1 cellular context compared by ENCODE assay signal in genomic region chr1:154352581-154353459, GRCh38.
TF ChIP-seq lines count a peak whose summit lies in the region.

No MANE protein-coding gene starts in this region.

TF ChIP-seq in HepG2, 621 proteins besides CTCF, POLR2A, EP300 and RAD21 (continued from another document and continues in another):
- TF ChIP-seq THAP9 (CRISPR knock-in tag; IDR thresholded peaks at IDR 0.05; ENCODE audit: borderline replicate concordance) = 0 out of 2 replicates have a peak, but pooled peaks have one; percentile 17
- no peak for TF ChIP-seq HMGXB3 (CRISPR knock-in tag; IDR thresholded peaks at IDR 0.05; ENCODE audit: borderline replicate concordance)
- TF ChIP-seq GTF3A (CRISPR knock-in tag; conservative IDR thresholded peaks at IDR 0.05) = no peak
- TF ChIP-seq ZNF142 (CRISPR knock-in tag; IDR thresholded peaks at IDR 0.05) = 0 out of 2 replicates have a peak, but pooled peaks have one; percentile 28
- no peak for TF ChIP-seq MTERF4 (CRISPR knock-in tag; IDR thresholded peaks at IDR 0.05)
- TF ChIP-seq POLR2AphosphoS5 (IDR thresholded peaks at IDR 0.05; ENCODE audit: low read depth, low read length) = no peak
- TF ChIP-seq ZNF121 (CRISPR knock-in tag; IDR thresholded peaks at IDR 0.05) = peak; percentile 91
- TF ChIP-seq DRAP1 (CRISPR knock-in tag; IDR thresholded peaks at IDR 0.05) = no peak
- TF ChIP-seq SMAD3 (CRISPR knock-in tag; IDR thresholded peaks at IDR 0.05) = no peak
- TF ChIP-seq BCL3 (CRISPR knock-in tag; IDR thresholded peaks at IDR 0.05) = 0 out of 2 replicates have a peak, but pooled peaks have one; percentile 21
- no peak for TF ChIP-seq ZSCAN31 (CRISPR knock-in tag; IDR thresholded peaks at IDR 0.05; ENCODE audit: low read depth)
- 0 out of 2 replicates have a peak, but pooled peaks have one; percentile 40 for TF ChIP-seq ZNF556 (CRISPR knock-in tag; IDR thresholded peaks at IDR 0.05; ENCODE audit: borderline replicate concordance)
- TF ChIP-seq ZXDC (CRISPR knock-in tag; IDR thresholded peaks at IDR 0.05) = no peak
- peak; percentile 74; the same call in 1 of the 2 replicates for TF ChIP-seq ZNF292 (CRISPR knock-in tag; IDR thresholded peaks at IDR 0.05; ENCODE audit: borderline replicate concordance, low read depth)
- TF ChIP-seq ZNF691 (CRISPR knock-in tag; IDR thresholded peaks at IDR 0.05; ENCODE audit: borderline replicate concordance, low read depth) = peak; percentile 55; the same call in 1 of the 2 replicates
- TF ChIP-seq ZMYM3 (CRISPR knock-in tag; IDR thresholded peaks at IDR 0.05) = no peak
- 0 out of 2 replicates have a peak, but pooled peaks have one; percentile 32 for TF ChIP-seq ZNF609 (CRISPR knock-in tag; IDR thresholded peaks at IDR 0.05; ENCODE audit: borderline replicate concordance)
- peak; percentile 16; the same call in 1 of the 2 replicates for TF ChIP-seq TFDP1 (CRISPR knock-in tag; IDR thresholded peaks at IDR 0.05; ENCODE audit: borderline replicate concordance)
- TF ChIP-seq PCBP1 (IDR thresholded peaks at IDR 0.05; ENCODE audit: borderline replicate concordance, low read depth, low read length) = 0 out of 2 replicates have a peak, but pooled peaks have one; percentile 31
- no peak for TF ChIP-seq ZC3H13 (CRISPR knock-in tag; IDR thresholded peaks at IDR 0.05)
- TF ChIP-seq TBX3 (IDR thresholded peaks at IDR 0.05; ENCODE audit: borderline replicate concordance) = no peak
- TF ChIP-seq SP2 (CRISPR knock-in tag; IDR thresholded peaks at IDR 0.05) = no peak
